8 cellular contexts compared by ENCODE assay signal in genomic region chr1:167328762-167329483, GRCh38.
DNase-seq lines count a peak whose midpoint lies in the region; ATAC-seq, FAIRE-seq and TF ChIP-seq lines count a peak whose summit lies in the region.

No MANE protein-coding gene starts in this region.

- H3K36me3 ChIP-seq in GM12878 (ENCODE audit: control insufficient read depth in 2 of 2, insufficient read depth in 2 of 2, low read length in 1 of 2) (no peaks in the 10 kb centered on the region), MG63 (no peaks in the 10 kb centered on the region)

- CTCF ChIA-PET in GM12878 (lab: Yijun Ruan, JAX): interaction anchor here (0.9 to 6.4 kb wide), 10 partner anchors 8 to 386 kb away, joined by 3 to 56 read pairs (median 4); partner anchors contain the start of gene POU2F1

- H3K4me3 ChIP-seq in GM08714 (ENCODE audit: low read length): peak overlapping the region; percentile 80
- H3K4me3 ChIP-seq in GM12878: peak overlapping the region; percentile 72
- no peak overlapping the region for H3K4me3 ChIP-seq in MG63

- peak; percentile 84 for DNase-seq in GM12878 (ENCODE audit: low read depth, low spot score)
- peak; percentile 57 for DNase-seq in stimulated activated naive B cell treated with anti-CD40 and anti-IgM and Interleukin-4, amounts not matched to agents 10 μg/mL and 1 μg/mL and 100 μg/mL, for 72 hours
- DNase-seq in MG63: no peak
- no peak for DNase-seq in NCI-H446 (lab: John Stamatoyannopoulos, UW)
- no peak for DNase-seq in DMS53 treated with DMSO at 0.1 percent for 48 hours (lab: John Stamatoyannopoulos, UW; ENCODE audit: unreplicated experiment)

- peak; percentile 89 for FAIRE-seq in GM12878 (lab: Jason Lieb, UNC)

- peak overlapping the region; percentile 91 for H3K4me2 ChIP-seq in GM12878 (ENCODE audit: control insufficient read depth, insufficient read depth)

- no peaks in the 10 kb centered on the region for H3K27me3 Mint-ChIP-seq in stimulated activated naive B cell treated with anti-CD40 and anti-IgM and Interleukin-4, amounts not matched to agents 10 μg/mL and 1 μg/mL and 100 μg/mL, for 72 hours

- TF ChIP-seq POLR2A in GM12878 (IDR thresholded peaks at IDR 0.05; ENCODE audit: low read depth, low read length): no peak

- POLR2A ChIA-PET in GM12878 (lab: Charles Lee): interaction anchor here (0.5 to 3.2 kb wide), 15 partner anchors 12 to 387 kb away, joined by 3 to 13 read pairs (median 3); partner anchors contain the start of gene POU2F1

- H3K9me3 ChIP-seq in GM12878 (replicated peaks; ENCODE audit: control insufficient read depth, insufficient read depth, low read length) (peaks cover 6% of the 10 kb centered on the region; the same call in 2 of the 3 replicates), MG63 (peaks cover 6% of the 10 kb centered on the region)

- intact Hi-C loops in GM12878 (cut with micrococcal nuclease; ENCODE audit: unreplicated experiment): loop anchor here (2.0 kb wide), 1 partner anchor 108 kb away; the partner anchor contains the start of gene POU2F1

- SMC1A ChIA-PET in GM12878 (lab: Charles Lee; ENCODE audit: uncharacterized antibody, unreplicated experiment): interaction anchor here (0.9 to 5.3 kb wide), 21 partner anchors 9 to 359 kb away, joined by 3 to 63 read pairs (median 6); partner anchors contain the start of gene POU2F1

- peaks cover 36% of the 10 kb centered on the region for H3K4me1 ChIP-seq in GM12878 (ENCODE audit: control insufficient read depth, insufficient read depth, low read length)

- peaks cover 7 to 12% of the 10 kb centered on the region in 2 donors for H3K9me3 Mint-ChIP-seq in stimulated activated naive B cell treated with anti-CD40 and anti-IgM and Interleukin-4, amounts not matched to agents 10 μg/mL and 1 μg/mL and 100 μg/mL, for 72 hours

- peak overlapping the region; percentile 82 for H3K27ac ChIP-seq in GM12878 (ENCODE audit: control insufficient read depth, insufficient read depth)

- no TSS peak for BruUV-seq in GM12878 (replicated peaks; lab: Mats Ljungman, UMichigan)

- H3K27me3 ChIP-seq in GM12878 (replicated peaks in 1 of 2; ENCODE audit: control insufficient read depth in 2 of 2, insufficient read depth in 2 of 2, low read length in 1 of 2) (no peaks in the 10 kb centered on the region), MG63 (no peaks in the 10 kb centered on the region)

- H3K79me2 ChIP-seq in GM12878 (ENCODE audit: control insufficient read depth, insufficient read depth, low read length): peaks cover 44% of the 10 kb centered on the region

- peaks cover 42 to 66% of the 10 kb centered on the region in 2 donors for H3K4me1 Mint-ChIP-seq in stimulated activated naive B cell treated with anti-CD40 and anti-IgM and Interleukin-4, amounts not matched to agents 10 μg/mL and 1 μg/mL and 100 μg/mL, for 72 hours

- TF ChIP-seq EP300 in GM12878 (IDR thresholded peaks at IDR 0.05; ENCODE audit: borderline replicate concordance in 1 of 2, control insufficient read depth in 1 of 2, low read depth in 2 of 2, low read length in 2 of 2): peak; percentile 65 to 83; a peak in 2 of 4 replicates

- H3K27ac Mint-ChIP-seq in stimulated activated naive B cell treated with anti-CD40 and anti-IgM and Interleukin-4, amounts not matched to agents 10 μg/mL and 1 μg/mL and 100 μg/mL, for 72 hours: peak overlapping the region; percentile 91

- no peak for TF ChIP-seq CTCF in GM12878 (IDR thresholded peaks at IDR 0.05 in 2 of 3, conservative IDR thresholded peaks at IDR 0.05 in 1 of 3; ENCODE audit: control insufficient read depth in 2 of 3, extremely low read depth in 1 of 3, insufficient read depth in 1 of 3, low read depth in 3 of 3, low read length in 3 of 3)

- no peaks in the 10 kb centered on the region for H4K20me1 ChIP-seq in GM12878 (ENCODE audit: control insufficient read depth, insufficient read depth)

- RAD21 ChIA-PET in GM12878 (lab: Charles Lee; ENCODE audit: unreplicated experiment): interaction anchor here (0.7 to 6.5 kb wide), 15 partner anchors 9 to 110 kb away, joined by 3 to 53 read pairs (median 4); partner anchors contain the start of gene POU2F1

- WGBS in GM12878 (ENCODE audit: insufficient coverage, insufficient replicate concordance, low lambda C conversion rate, missing lambda C conversion rate): under 1% methylated on average over 9 of the region's 9 CpGs

- peak overlapping the region; percentile 64 for H2AFZ ChIP-seq in GM12878 (ENCODE audit: control insufficient read depth, low read depth, low read length)

- peaks cover 14 to 29% of the 10 kb centered on the region in 2 donors for H3K36me3 Mint-ChIP-seq in stimulated activated naive B cell treated with anti-CD40 and anti-IgM and Interleukin-4, amounts not matched to agents 10 μg/mL and 1 μg/mL and 100 μg/mL, for 72 hours

- ATAC-seq in GM21447 (IDR thresholded peaks at IDR 0.05; ENCODE audit: unreplicated experiment) (peak; percentile 66), HG03571 (IDR thresholded peaks at IDR 0.05; ENCODE audit: unreplicated experiment) (peak; percentile 74), GM12878 (peak; percentile 77)
- peak; percentile 86 to 91 for ATAC-seq in stimulated activated naive B cell treated with anti-CD40 and anti-IgM and Interleukin-4, amounts not matched to agents 10 μg/mL and 1 μg/mL and 100 μg/mL, for 72 hours (replicated peaks)

- in situ Hi-C loops in GM12878 (cut with MboI): no loop called here

- peak overlapping the region; percentile 79 to 80 for H3K4me3 Mint-ChIP-seq in stimulated activated naive B cell treated with anti-CD40 and anti-IgM and Interleukin-4, amounts not matched to agents 10 μg/mL and 1 μg/mL and 100 μg/mL, for 72 hours

- H3K9ac ChIP-seq in GM12878 (ENCODE audit: control insufficient read depth, insufficient read depth, low read length): peak overlapping the region; percentile 54

- TF ChIP-seq RAD21 in GM12878 (IDR thresholded peaks at IDR 0.05; ENCODE audit: insufficient read depth, low read depth, low read length): no peak

TF ChIP-seq in GM12878, 131 proteins besides CTCF, POLR2A, EP300 and RAD21 (continues in another document):
- TF ChIP-seq CBX5 (IDR thresholded peaks at IDR 0.05; ENCODE audit: low read depth) (no peak), IKZF1 (conservative IDR thresholded peaks at IDR 0.05) (0 out of 2 replicates have a peak, but pooled peaks have one; percentile 53), ATF7 (IDR thresholded peaks at IDR 0.05; ENCODE audit: low read depth) (peak; percentile 41; the same call in 1 of the 2 replicates), TAF1 (IDR thresholded peaks at IDR 0.05; ENCODE audit: borderline replicate concordance, low read depth, low read length) (peak; percentile 45; the same call in 1 of the 2 replicates), PAX5 (IDR thresholded peaks at IDR 0.05; ENCODE audit: borderline replicate concordance, low read depth, low read length) (peak; percentile 63; the same call in 1 of the 2 replicates), NFIC (IDR thresholded peaks at IDR 0.05; ENCODE audit: low read depth, low read length) (peak; percentile 58), TCF12 (IDR thresholded peaks at IDR 0.05; ENCODE audit: low read depth, low read length) (0 out of 2 replicates have a peak, but pooled peaks have one; percentile 45), MLLT1 (IDR thresholded peaks at IDR 0.05) (0 out of 2 replicates have a peak, but pooled peaks have one; percentile 34), ZNF274 (IDR thresholded peaks at IDR 0.05; ENCODE audit: insufficient read depth, insufficient read length) (no peak), ZNF217 (IDR thresholded peaks at IDR 0.05) (peak; percentile 69; the same call in 1 of the 2 replicates), PAX8 (IDR thresholded peaks at IDR 0.05) (no peak), MTA2 (IDR thresholded peaks at IDR 0.05; ENCODE audit: low read depth) (peak; percentile 91), MEF2B (IDR thresholded peaks at IDR 0.05; ENCODE audit: partially characterized antibody, poor library complexity, severe bottlenecking) (peak; percentile 20), POU2F2 (IDR thresholded peaks at IDR 0.05; ENCODE audit: borderline replicate concordance, low read depth, low read length) (peak; percentile 98), NBN (IDR thresholded peaks at IDR 0.05) (peak; percentile 85), IKZF2 (IDR thresholded peaks at IDR 0.05) (peak; percentile 29 to 36; a peak in 2 of 4 replicates), ZNF24 (IDR thresholded peaks at IDR 0.05) (0 out of 2 replicates have a peak, but pooled peaks have one; percentile 6), SMAD1 (IDR thresholded peaks at IDR 0.05; ENCODE audit: low read depth, partially characterized antibody) (peak; percentile 48), NR2F1 (conservative IDR thresholded peaks at IDR 0.05) (0 out of 2 replicates have a peak, but pooled peaks have one; percentile 20), E4F1 (IDR thresholded peaks at IDR 0.05; ENCODE audit: borderline replicate concordance, partially characterized antibody) (no peak)

Comparison
In these comparisons a context has a peak if more than half of its experiments do, and no peak if none do; other contexts are left out.
1. DNase-seq: peak in GM12878 (single experiment) and stimulated activated naive B cell treated with anti-CD40 and anti-IgM and Interleukin-4, amounts not matched to agents 10 μg/mL and 1 μg/mL and 100 μg/mL, for 72 hours (single experiment); none in MG63 (single experiment), NCI-H446 (0 of 2) and DMS53 treated with DMSO at 0.1 percent for 48 hours (single experiment).
2. Peak in every context shown above with its lines, with median percentiles within 50 percentile points of each other: ATAC-seq.